In genomic region chr20:17377222-17377621, GRCh38 we compare ENCODE assay signal across 27 cellular contexts.
"Had no signal": no experiment of that assay in that cellular context is flagged by ENCODE, and none has a peak within 500 bp of the region (broad histone marks: within the 10 kb centered on the region; RNA-seq: fewer than 3 reads in every experiment).

No MANE protein-coding gene starts in this region.

- H3K9me3 ChIP-seq: colonic mucosa, neutrophil, ovary, prostate gland, right atrium auricular region, spleen, testis, uterus had no signal

- H3K27me3 ChIP-seq: colonic mucosa, dorsolateral prefrontal cortex, neutrophil, ovary, right atrium auricular region, spleen, testis, uterus had no signal

- H3K27me3 Mint-ChIP-seq: activated CD4-positive, alpha-beta T cell treated with anti-CD3 and anti-CD28 coated beads, Interleukin-2, amount 10 ng/mL, durations not matched to agents 7 days and 5 days; activated CD8-positive, alpha-beta memory T cell treated with anti-CD3 and anti-CD28 coated beads, Interleukin-2, amount 10 ng/mL, durations not matched to agents 7 days and 5 days had no signal

- H3K36me3 ChIP-seq: colonic mucosa, neutrophil, ovary, prostate gland, right atrium auricular region, spleen, uterus had no signal

- H3K4me1 ChIP-seq: colonic mucosa, prostate gland, right atrium auricular region, spleen, testis, uterus had no signal

- H3K27ac ChIP-seq: colonic mucosa, dorsolateral prefrontal cortex, neutrophil, ovary, prostate gland, right atrium auricular region, spleen, testis, uterus had no signal

- H3K27ac Mint-ChIP-seq: activated CD4-positive, alpha-beta T cell treated with anti-CD3 and anti-CD28 coated beads, Interleukin-2, amount 10 ng/mL, durations not matched to agents 7 days and 5 days; activated CD8-positive, alpha-beta memory T cell treated with anti-CD3 and anti-CD28 coated beads, Interleukin-2, amount 10 ng/mL, durations not matched to agents 7 days and 5 days; activated CD8-positive, alpha-beta T cell treated with anti-CD3 and anti-CD28 coated beads for 36 hours; activated naive CD8-positive, alpha-beta T cell; effector memory CD8-positive, alpha-beta T cell; mesothelial cell of epicardium; naive thymus-derived CD8-positive, alpha-beta T cell had no signal

- ATAC-seq: activated CD4-positive, CD25-positive, alpha-beta regulatory T cell treated with anti-CD3 and anti-CD28 coated beads, Interleukin-2, amount 50 U/mL, for 24 hours; activated CD8-positive, alpha-beta memory T cell treated with anti-CD3 and anti-CD28 coated beads, Interleukin-2, amount 10 ng/mL, durations not matched to agents 7 days and 5 days; activated CD8-positive, alpha-beta T cell treated with anti-CD3 and anti-CD28 coated beads for 36 hours; effector memory CD8-positive, alpha-beta T cell; esophagus mucosa; left ventricle myocardium superior; naive thymus-derived CD8-positive, alpha-beta T cell had no signal

- DNase-seq: activated CD4-positive, alpha-beta T cell treated with anti-CD3 and anti-CD28 coated beads, Interleukin-2, amount 10 ng/mL, durations not matched to agents 7 days and 5 days; activated CD8-positive, alpha-beta memory T cell treated with anti-CD3 and anti-CD28 coated beads, Interleukin-2, amount 10 ng/mL, durations not matched to agents 7 days and 5 days; activated CD8-positive, alpha-beta T cell treated with anti-CD3 and anti-CD28 coated beads for 36 hours; activated naive CD4-positive, alpha-beta T cell; activated T-cell treated with anti-CD3 and anti-CD28 coated beads for 4 hours; amniotic stem cell; colonic mucosa; dorsolateral prefrontal cortex; effector memory CD8-positive, alpha-beta T cell; hippocampal formation; left ventricle myocardium superior; mammary epithelial cell; naive thymus-derived CD8-positive, alpha-beta T cell; ovary; spleen; stimulated activated CD4-positive, alpha-beta T cell treated with anti-CD3 and anti-CD28 coated beads, Interleukin-4, amount 100 ng/mL, for 1 hour; stimulated activated naive CD4-positive, alpha-beta T cell; testis; trophoblast cell; uterus had no signal

- H3K4me3 ChIP-seq: colonic mucosa, dorsolateral prefrontal cortex, ovary, prostate gland, right atrium auricular region, spleen, testis, uterus had no signal

- H3K4me1 Mint-ChIP-seq: activated CD4-positive, alpha-beta T cell treated with anti-CD3 and anti-CD28 coated beads, Interleukin-2, amount 10 ng/mL, durations not matched to agents 7 days and 5 days; activated CD8-positive, alpha-beta memory T cell treated with anti-CD3 and anti-CD28 coated beads, Interleukin-2, amount 10 ng/mL, durations not matched to agents 7 days and 5 days; mesothelial cell of epicardium; naive thymus-derived CD8-positive, alpha-beta T cell had no signal

- H3K4me3 Mint-ChIP-seq: activated CD4-positive, alpha-beta T cell treated with anti-CD3 and anti-CD28 coated beads, Interleukin-2, amount 10 ng/mL, durations not matched to agents 7 days and 5 days; activated CD8-positive, alpha-beta memory T cell treated with anti-CD3 and anti-CD28 coated beads, Interleukin-2, amount 10 ng/mL, durations not matched to agents 7 days and 5 days; activated CD8-positive, alpha-beta T cell treated with anti-CD3 and anti-CD28 coated beads for 36 hours; activated naive CD8-positive, alpha-beta T cell; effector memory CD8-positive, alpha-beta T cell; mesothelial cell of epicardium; naive thymus-derived CD8-positive, alpha-beta T cell had no signal

- H3K9me3 Mint-ChIP-seq: activated CD4-positive, alpha-beta T cell treated with anti-CD3 and anti-CD28 coated beads, Interleukin-2, amount 10 ng/mL, durations not matched to agents 7 days and 5 days; activated CD8-positive, alpha-beta T cell treated with anti-CD3 and anti-CD28 coated beads for 36 hours; effector memory CD8-positive, alpha-beta T cell; mesothelial cell of epicardium; naive thymus-derived CD8-positive, alpha-beta T cell had no signal

- H3K36me3 Mint-ChIP-seq: activated CD8-positive, alpha-beta memory T cell treated with anti-CD3 and anti-CD28 coated beads, Interleukin-2, amount 10 ng/mL, durations not matched to agents 7 days and 5 days; activated naive CD8-positive, alpha-beta T cell; mesothelial cell of epicardium; naive thymus-derived CD8-positive, alpha-beta T cell had no signal
